ENCODE assay signal across 8 cellular contexts in the genomic region with DNA sequence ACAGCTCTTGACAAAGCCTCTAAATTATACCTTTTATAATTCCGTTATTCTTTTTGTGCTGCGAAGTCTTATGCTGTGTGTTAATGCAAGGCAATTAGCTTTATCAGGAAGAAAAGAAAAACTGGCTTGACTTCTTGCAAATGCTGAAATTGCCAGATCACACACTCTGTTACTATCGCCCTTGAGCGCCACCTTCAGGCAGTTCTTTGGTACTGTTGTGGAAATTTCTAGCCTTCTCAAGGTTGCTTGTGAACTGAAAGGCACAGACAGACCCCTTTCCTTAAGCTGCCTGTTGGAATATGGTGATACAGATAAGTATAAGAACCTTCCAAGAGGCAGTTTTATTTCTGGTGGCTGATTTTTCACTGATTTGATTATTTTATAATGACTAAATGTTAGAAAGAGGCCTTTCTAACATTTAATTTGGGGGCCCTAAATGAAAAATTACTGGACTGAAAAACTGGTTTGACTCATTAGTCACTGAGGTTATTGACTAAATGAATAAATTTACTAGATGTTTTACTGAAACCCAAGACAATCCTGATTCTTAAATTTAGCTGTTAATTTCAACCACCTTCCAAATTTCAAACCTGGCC.
DNase-seq lines count a peak whose midpoint lies in the region; ATAC-seq and TF ChIP-seq lines count a peak whose summit lies in the region.

No MANE protein-coding gene starts in this region.

- H4K91ac ChIP-seq in neuronal stem cell (ENCODE audit: low read depth, low read length, poor library complexity), result no peak overlapping the region

- peak; percentile 47 for ATAC-seq in HG03571 (IDR thresholded peaks at IDR 0.05; ENCODE audit: unreplicated experiment)
- no peak for ATAC-seq in activated T-cell treated with anti-CD3 and anti-CD28 coated beads, Interleukin-2, amount 50 U/mL, for 72 hours (replicated peaks in 1 of 2)
- ATAC-seq in thoracic aorta (ENCODE audit: insufficient number of reproducible peaks, low FRiP score, low read depth), result peak; percentile 79

- no peak overlapping the region for H2BK15ac ChIP-seq in neuronal stem cell (ENCODE audit: low read length)

- H3K18ac ChIP-seq in neuronal stem cell (ENCODE audit: low read length), result no peak overlapping the region

- no peak overlapping the region for H4K8ac ChIP-seq in neuronal stem cell (ENCODE audit: low read depth, low read length)

- TF ChIP-seq CTCF in Peyer's patch (IDR thresholded peaks at IDR 0.05), result peak; percentile 57 to 86 (median 78)
- TF ChIP-seq CTCF in thoracic aorta (IDR thresholded peaks at IDR 0.05), result peak; percentile 77

- H3K4me3 Mint-ChIP-seq in activated T-cell treated with anti-CD3 and anti-CD28 coated beads, Interleukin-2, amount 50 U/mL, for 72 hours, result peak overlapping the region; percentile 18 to 53

- H3K4me3 ChIP-seq in Peyer's patch, result no peak overlapping the region
- H3K4me3 ChIP-seq in neuronal stem cell (ENCODE audit: low read length in 2 of 2), result no peak overlapping the region
- H3K4me3 ChIP-seq in thoracic aorta, result no peak overlapping the region

- H3K9me3 ChIP-seq in Peyer's patch (no peaks in the 10 kb centered on the region), neuronal stem cell (replicated peaks in 1 of 2; ENCODE audit: control insufficient read depth in 2 of 2, insufficient read depth in 1 of 2, low read depth in 1 of 2, low read length in 2 of 2) (no peaks in the 10 kb centered on the region), thoracic aorta (no peaks in the 10 kb centered on the region)

- peaks cover 88% of the 10 kb centered on the region for H3K4me1 Mint-ChIP-seq in activated T-cell treated with anti-CD3 and anti-CD28 coated beads, Interleukin-2, amount 50 U/mL, for 72 hours (ENCODE audit: low read depth)

- H2BK120ac ChIP-seq in neuronal stem cell (ENCODE audit: low read depth, low read length), result no peak overlapping the region

- H3K79me1 ChIP-seq in neuronal stem cell (ENCODE audit: low read depth, low read length), result no peaks in the 10 kb centered on the region

- no peak for TF ChIP-seq POLR2A in Peyer's patch (IDR thresholded peaks at IDR 0.05)

- no peak overlapping the region for H3K23ac ChIP-seq in neuronal stem cell (ENCODE audit: low read depth, low read length, poor library complexity)

- H3K9me3 Mint-ChIP-seq in activated T-cell treated with anti-CD3 and anti-CD28 coated beads, Interleukin-2, amount 50 U/mL, for 72 hours, result peaks cover 2% of the 10 kb centered on the region in 2 donors

- H3K27me3 ChIP-seq in Peyer's patch, result no peaks in the 10 kb centered on the region
- H3K27me3 ChIP-seq in neuronal stem cell (ENCODE audit: control insufficient read depth in 3 of 3, insufficient read depth in 3 of 3, low read depth in 1 of 3, low read length in 3 of 3), result no peaks in the 10 kb centered on the region
- H3K27me3 ChIP-seq in thoracic aorta (replicated peaks; ENCODE audit: insufficient read depth), result no peaks in the 10 kb centered on the region

- H3K27ac Mint-ChIP-seq in activated T-cell treated with anti-CD3 and anti-CD28 coated beads, Interleukin-2, amount 50 U/mL, for 72 hours, result peak overlapping the region; percentile 82

- H2BK12ac ChIP-seq in neuronal stem cell (ENCODE audit: low read length), result no peak overlapping the region

- H3K27ac ChIP-seq in Peyer's patch (no peak overlapping the region), neuronal stem cell (replicated peaks; ENCODE audit: low read length) (no peak overlapping the region), thoracic aorta (no peak overlapping the region)

- no peak overlapping the region for H3K9ac ChIP-seq in neuronal stem cell (ENCODE audit: low read depth, low read length, poor library complexity)

- H3K4me1 ChIP-seq in Peyer's patch, result peaks cover 0 to 2% (median 0%) of the 10 kb centered on the region in 4 donors
- H3K4me1 ChIP-seq in neuronal stem cell (ENCODE audit: control insufficient read depth in 2 of 2, insufficient read depth in 1 of 2, low read depth in 1 of 2, low read length in 2 of 2), result peaks cover 0 to 2% of the 10 kb centered on the region in 2 donors
- peaks cover 4 to 10% of the 10 kb centered on the region in 2 donors for H3K4me1 ChIP-seq in thoracic aorta (ENCODE audit: control insufficient read depth in 1 of 2, low read depth in 2 of 2)

- DNase-seq in activated gamma-delta T cell treated with Interleukin-2 at 50 U/mL for 16 hours, result peak; percentile 82
- no peak for DNase-seq in activated gamma-delta T cell (lab: John Stamatoyannopoulos, UW)
- DNase-seq in Peyer's patch, result peak; percentile 68 to 86 (median 70)
- peak; percentile 78 to 80 for DNase-seq in activated T-cell treated with anti-CD3 and anti-CD28 coated beads, Interleukin-2, amount 50 U/mL, for 72 hours
- peak; percentile 81 for DNase-seq in fibroblast of peridontal ligament (ENCODE audit: extremely low read depth)
- peak; percentile 85 for DNase-seq in neuronal stem cell (ENCODE audit: low spot score)
- DNase-seq in thoracic aorta (ENCODE audit: low spot score), result no peak

- peaks cover 0 to 2% of the 10 kb centered on the region in 2 donors for H3K36me3 Mint-ChIP-seq in activated T-cell treated with anti-CD3 and anti-CD28 coated beads, Interleukin-2, amount 50 U/mL, for 72 hours (ENCODE audit: insufficient read depth in 2 of 2)

- H3K36me3 ChIP-seq in Peyer's patch, result no peaks in the 10 kb centered on the region
- H3K36me3 ChIP-seq in neuronal stem cell (replicated peaks in 1 of 2; ENCODE audit: control insufficient read depth in 2 of 2, insufficient read depth in 2 of 2, low read length in 2 of 2), result no peaks in the 10 kb centered on the region
- H3K36me3 ChIP-seq in thoracic aorta, result no peaks in the 10 kb centered on the region

- no peak overlapping the region for H2AK5ac ChIP-seq in neuronal stem cell (ENCODE audit: low read depth, low read length)

- no peak overlapping the region for H2BK5ac ChIP-seq in neuronal stem cell (ENCODE audit: low read length)

- WGBS in neuronal stem cell (ENCODE audit: extremely low coverage in 2 of 2, insufficient read length in 2 of 2, insufficient replicate concordance in 1 of 2), 2 donors, result no CpG with 5 or more reads among the region's 4 CpGs

- no peak overlapping the region for H3K4ac ChIP-seq in neuronal stem cell (ENCODE audit: low read length)

- H3K4me2 ChIP-seq in neuronal stem cell (ENCODE audit: insufficient read depth, low read length, poor library complexity, severe bottlenecking), result no peak overlapping the region

- no peak overlapping the region for H3K14ac ChIP-seq in neuronal stem cell (ENCODE audit: low read length)

- no peaks in the 10 kb centered on the region for H3K27me3 Mint-ChIP-seq in activated T-cell treated with anti-CD3 and anti-CD28 coated beads, Interleukin-2, amount 50 U/mL, for 72 hours (ENCODE audit: low read depth)

- no peak overlapping the region for H2AFZ ChIP-seq in neuronal stem cell (ENCODE audit: low read length)

Comparison
In these comparisons a context has a peak if more than half of its experiments do, and no peak if none do; other contexts are left out.
1. DNase-seq: peak in activated gamma-delta T cell treated with Interleukin-2 at 50 U/mL for 16 hours (single experiment), Peyer's patch (3 of 3), activated T-cell treated with anti-CD3 and anti-CD28 coated beads, Interleukin-2, amount 50 U/mL, for 72 hours (2 of 2), fibroblast of peridontal ligament (single experiment) and neuronal stem cell (single experiment); none in activated gamma-delta T cell (single experiment) and thoracic aorta (single experiment).
2. ATAC-seq: peak in HG03571 (single experiment) and thoracic aorta (single experiment); none in activated T-cell treated with anti-CD3 and anti-CD28 coated beads, Interleukin-2, amount 50 U/mL, for 72 hours (0 of 2).